ENCODE assay signal across 8 cellular contexts in the genomic region with DNA sequence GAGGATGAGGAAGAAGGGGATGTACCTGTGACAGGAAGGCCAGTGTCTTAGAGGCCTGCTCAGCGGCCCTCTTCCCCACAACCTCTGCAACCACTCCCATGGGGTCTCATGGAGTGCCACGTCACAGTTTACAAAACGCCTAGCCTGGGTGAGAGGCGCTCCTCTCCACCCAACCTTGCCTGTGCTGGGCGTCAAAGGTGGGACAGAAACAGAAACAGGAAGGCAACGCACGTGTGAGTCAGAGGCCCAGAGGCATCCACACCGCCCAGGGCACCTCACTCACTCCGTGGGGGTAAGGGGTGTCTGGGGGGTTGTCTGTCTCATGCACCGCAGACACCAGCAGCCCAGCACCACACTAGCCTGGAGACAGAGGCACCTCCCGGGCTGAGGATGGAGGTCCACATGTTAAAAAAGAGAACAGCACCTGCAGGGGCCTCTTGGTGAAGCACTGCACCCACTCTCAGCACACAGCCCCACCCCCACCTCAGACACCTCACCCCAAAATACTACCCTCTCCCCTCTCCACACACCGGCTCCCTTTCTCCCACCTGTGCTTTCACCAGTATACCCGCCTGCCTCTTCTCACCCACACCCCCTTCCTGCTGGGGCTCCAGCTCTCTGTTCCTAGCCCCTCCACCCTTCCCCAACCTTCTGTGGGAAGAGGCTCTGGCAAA. TPM values are rescaled to one million over a fixed set of nuclear protein-coding genes. Genes with fewer than 3 reads are reported as not detected.
DNase-seq lines count a peak whose midpoint lies in the region; ATAC-seq and TF ChIP-seq lines count a peak whose summit lies in the region.

No MANE protein-coding gene starts in this region.

- peak overlapping the region in 6 of 9 donors; percentile 2 to 86 (median 75) for H3K27ac Mint-ChIP-seq in naive thymus-derived CD4-positive, alpha-beta T cell

- CTCF ChIA-PET in naive thymus-derived CD4-positive, alpha-beta T cell (lab: Charles Lee): interaction anchor here (0.7 kb wide), 1 partner anchor 353 kb away, joined by 3 read pairs; no protein-coding TSS in a partner anchor

- peak; percentile 48 for ATAC-seq in HG02588 (IDR thresholded peaks at IDR 0.05; ENCODE audit: unreplicated experiment)
- peak; percentile 33 for ATAC-seq in naive thymus-derived CD4-positive, alpha-beta T cell

- no peak overlapping the region for H3K27ac ChIP-seq in naive thymus-derived CD4-positive, alpha-beta T cell (ENCODE audit: low read depth, low read length)

- H3K4me1 ChIP-seq in naive thymus-derived CD4-positive, alpha-beta T cell (ENCODE audit: control insufficient read depth in 2 of 2, insufficient read depth in 2 of 2, low read length in 2 of 2): peaks cover 0 to 21% of the 10 kb centered on the region in 2 donors

- POLR2A ChIA-PET in naive thymus-derived CD4-positive, alpha-beta T cell (lab: Charles Lee): no interaction called here

- intact Hi-C loops in naive thymus-derived CD4-positive, alpha-beta T cell (cut with micrococcal nuclease): loop anchor here (1.0 kb wide), 1 partner anchor 347 kb away; no protein-coding TSS in a partner anchor

- peaks cover 0 to 5% (median 0%) of the 10 kb centered on the region in 3 experiments for H3K36me3 ChIP-seq in naive thymus-derived CD4-positive, alpha-beta T cell (ENCODE audit: control insufficient read depth in 2 of 3, insufficient read depth in 3 of 3, low read length in 3 of 3)

- peaks cover 12 to 42% (median 30%) of the 10 kb centered on the region in 7 donors for H3K4me1 Mint-ChIP-seq in naive thymus-derived CD4-positive, alpha-beta T cell

- DNase-seq in GM12864 (ENCODE audit: low read depth) (peak; percentile 64), epidermal melanocyte (ENCODE audit: insufficient read length, low spot score) (no peak), NCI-H1048 (lab: John Stamatoyannopoulos, UW) (no peak), HCEC 1CT (no peak), NCI-H2171 treated with DMSO at 0.1 percent for 48 hours (lab: John Stamatoyannopoulos, UW) (no peak)
- DNase-seq in activated CD4-positive, alpha-beta T cell treated with anti-CD3 and anti-CD28 coated beads for 48 hours: peak; percentile 64
- DNase-seq in naive thymus-derived CD4-positive, alpha-beta T cell: peak in 2 of 9 donors; percentile 17 to 41

- H3K36me3 Mint-ChIP-seq in naive thymus-derived CD4-positive, alpha-beta T cell: peaks cover 0 to 1% (median 0%) of the 10 kb centered on the region in 5 donors

- no peaks in the 10 kb centered on the region for H3K27me3 Mint-ChIP-seq in naive thymus-derived CD4-positive, alpha-beta T cell

- peak overlapping the region; percentile 56 for H3K4me3 ChIP-seq in GM12864 (ENCODE audit: low read depth, low read length)
- no peak overlapping the region for H3K4me3 ChIP-seq in naive thymus-derived CD4-positive, alpha-beta T cell (ENCODE audit: low read length)

- no peaks in the 10 kb centered on the region for H3K27me3 ChIP-seq in naive thymus-derived CD4-positive, alpha-beta T cell (ENCODE audit: control insufficient read depth in 2 of 2, insufficient read depth in 2 of 2, low read length in 2 of 2)

- H3K9me3 Mint-ChIP-seq in naive thymus-derived CD4-positive, alpha-beta T cell: no peaks in the 10 kb centered on the region

- TF ChIP-seq CTCF in GM12864 (IDR thresholded peaks at IDR 0.05; ENCODE audit: low read depth, low read length, missing control alignments): no peak

- H3K4me3 Mint-ChIP-seq in naive thymus-derived CD4-positive, alpha-beta T cell: peak overlapping the region in 2 of 10 donors; percentile 3 to 72

- H3K9me3 ChIP-seq in naive thymus-derived CD4-positive, alpha-beta T cell (ENCODE audit: control insufficient read depth in 2 of 3, low read length in 3 of 3): no peaks in the 10 kb centered on the region

RNA-seq across cellular contexts. Expression of gene CALML4, which starts 4.7 kb away (rescaled TPM):
- total RNA-seq in naive thymus-derived CD4-positive, alpha-beta T cell: 10 to 100 TPM in 1 of 5 experiments, 1 to 10 TPM in 4; 2.5 to 14.6 (median 3.9) TPM
- under 1 TPM; 0.13 to 0.29 TPM for polyA plus RNA-seq in naive thymus-derived CD4-positive, alpha-beta T cell

RNA-seq across cellular contexts. Expression of gene CLN6, which starts 19.7 kb away (rescaled TPM):
- total RNA-seq in naive thymus-derived CD4-positive, alpha-beta T cell: 10 to 100 TPM; 15.0 to 66.6 (median 19.0) TPM
- polyA plus RNA-seq in naive thymus-derived CD4-positive, alpha-beta T cell: 1 to 10 TPM; 2.8 to 3.9 TPM

Comparison
In these comparisons a context has a peak if more than half of its experiments do, and no peak if none do; other contexts are left out.
1. DNase-seq: peak in GM12864 (single experiment) and activated CD4-positive, alpha-beta T cell treated with anti-CD3 and anti-CD28 coated beads for 48 hours (single experiment); none in epidermal melanocyte (single experiment), NCI-H1048 (single experiment), HCEC 1CT (single experiment) and NCI-H2171 treated with DMSO at 0.1 percent for 48 hours (single experiment).